1 cellular context compared by ENCODE assay signal in the genomic region with DNA sequence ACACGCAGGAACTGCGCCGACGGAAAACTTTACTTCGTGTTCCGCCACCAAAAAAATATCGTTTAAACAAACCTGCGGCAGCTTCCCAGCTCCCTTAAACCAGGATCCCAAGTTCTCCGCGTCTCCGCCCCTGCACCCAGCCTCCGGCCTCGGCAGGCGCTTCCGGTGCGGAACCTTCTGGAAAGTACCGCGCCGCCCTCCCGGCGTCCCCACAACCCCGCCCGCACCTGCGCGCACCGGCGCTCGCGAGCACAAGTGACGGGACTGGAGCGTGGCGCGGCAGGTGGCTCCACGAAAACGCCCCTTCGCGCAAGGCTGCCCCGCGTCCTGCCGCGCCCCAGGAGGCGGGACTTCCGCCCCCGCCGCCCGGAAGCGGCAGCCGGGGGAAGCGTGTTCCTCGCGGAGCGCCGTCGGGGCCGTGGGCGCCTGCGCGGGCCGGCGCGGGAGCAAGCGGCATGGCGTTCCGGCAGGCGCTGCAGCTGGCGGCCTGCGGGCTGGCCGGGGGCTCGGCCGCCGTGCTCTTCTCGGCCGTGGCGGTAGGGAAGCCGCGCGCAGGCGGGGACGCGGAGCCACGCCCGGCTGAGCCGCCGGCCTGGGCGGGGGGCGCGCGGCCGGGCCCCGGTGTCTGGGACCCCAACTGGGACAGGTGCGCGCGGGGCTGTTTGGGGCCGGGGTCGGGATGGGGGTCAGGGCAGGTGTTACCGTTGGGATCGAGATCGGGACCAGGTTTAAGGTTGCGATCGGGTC.
TF ChIP-seq lines count a peak whose summit lies in the region.

A gene (plus strand): TSS at position 421 of the 747 bp plus-strand sequence. CDS start 35 bp downstream, at position 456.

TF ChIP-seq in K562, 482 proteins besides CTCF, POLR2A, EP300 and RAD21 (continued from another document and continues in another):
- TF ChIP-seq ZNF165 (CRISPR knock-in tag; IDR thresholded peaks at IDR 0.05; ENCODE audit: borderline replicate concordance): no peak
- TF ChIP-seq E2F3 (CRISPR knock-in tag; IDR thresholded peaks at IDR 0.05): peak; percentile 78
- TF ChIP-seq PPARD (CRISPR knock-in tag; IDR thresholded peaks at IDR 0.05): no peak
- no peak for TF ChIP-seq LCOR (CRISPR knock-in tag; IDR thresholded peaks at IDR 0.05)
- peak; percentile 93 for TF ChIP-seq GABPB1 (CRISPR knock-in tag; IDR thresholded peaks at IDR 0.05)
- TF ChIP-seq, protein P1, sequence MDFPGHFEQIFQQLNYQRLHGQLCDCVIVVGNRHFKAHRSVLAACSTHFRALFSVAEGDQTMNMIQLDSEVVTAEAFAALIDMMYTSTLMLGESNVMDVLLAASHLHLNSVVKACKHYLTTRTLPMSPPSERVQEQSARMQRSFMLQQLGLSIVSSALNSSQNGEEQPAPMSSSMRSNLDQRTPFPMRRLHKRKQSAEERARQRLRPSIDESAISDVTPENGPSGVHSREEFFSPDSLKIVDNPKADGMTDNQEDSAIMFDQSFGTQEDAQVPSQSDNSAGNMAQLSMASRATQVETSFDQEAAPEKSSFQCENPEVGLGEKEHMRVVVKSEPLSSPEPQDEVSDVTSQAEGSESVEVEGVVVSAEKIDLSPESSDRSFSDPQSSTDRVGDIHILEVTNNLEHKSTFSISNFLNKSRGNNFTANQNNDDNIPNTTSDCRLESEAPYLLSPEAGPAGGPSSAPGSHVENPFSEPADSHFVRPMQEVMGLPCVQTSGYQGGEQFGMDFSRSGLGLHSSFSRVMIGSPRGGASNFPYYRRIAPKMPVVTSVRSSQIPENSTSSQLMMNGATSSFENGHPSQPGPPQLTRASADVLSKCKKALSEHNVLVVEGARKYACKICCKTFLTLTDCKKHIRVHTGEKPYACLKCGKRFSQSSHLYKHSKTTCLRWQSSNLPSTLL (IDR thresholded peaks at IDR 0.05): no peak
- TF ChIP-seq ZFX (CRISPR knock-in tag; IDR thresholded peaks at IDR 0.05): peak; percentile 43
- no peak for TF ChIP-seq GATA2 (CRISPR knock-in tag; IDR thresholded peaks at IDR 0.05)
- TF ChIP-seq, protein P2, sequence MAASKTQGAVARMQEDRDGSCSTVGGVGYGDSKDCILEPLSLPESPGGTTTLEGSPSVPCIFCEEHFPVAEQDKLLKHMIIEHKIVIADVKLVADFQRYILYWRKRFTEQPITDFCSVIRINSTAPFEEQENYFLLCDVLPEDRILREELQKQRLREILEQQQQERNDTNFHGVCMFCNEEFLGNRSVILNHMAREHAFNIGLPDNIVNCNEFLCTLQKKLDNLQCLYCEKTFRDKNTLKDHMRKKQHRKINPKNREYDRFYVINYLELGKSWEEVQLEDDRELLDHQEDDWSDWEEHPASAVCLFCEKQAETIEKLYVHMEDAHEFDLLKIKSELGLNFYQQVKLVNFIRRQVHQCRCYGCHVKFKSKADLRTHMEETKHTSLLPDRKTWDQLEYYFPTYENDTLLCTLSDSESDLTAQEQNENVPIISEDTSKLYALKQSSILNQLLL (CRISPR knock-in tag; IDR thresholded peaks at IDR 0.05; ENCODE audit: borderline replicate concordance): no peak
- TF ChIP-seq KLF13 (tag; IDR thresholded peaks at IDR 0.05; ENCODE audit: borderline replicate concordance, low read depth): peak; percentile 95; the same call in 1 of the 2 replicates
- TF ChIP-seq ZNF586 (CRISPR knock-in tag; conservative IDR thresholded peaks at IDR 0.05): no peak
- no peak; the same call in 1 of the 2 replicates for TF ChIP-seq FOSL1 (tag; conservative IDR thresholded peaks at IDR 0.05)
- TF ChIP-seq ZNF696 (CRISPR knock-in tag; conservative IDR thresholded peaks at IDR 0.05): no peak
- no peak for TF ChIP-seq ZNF324 (CRISPR knock-in tag; IDR thresholded peaks at IDR 0.05)
- TF ChIP-seq GABPA (tag; conservative IDR thresholded peaks at IDR 0.05; ENCODE audit: low read depth): peak; percentile 99
- TF ChIP-seq PURB (CRISPR knock-in tag; IDR thresholded peaks at IDR 0.05; ENCODE audit: low read depth): no peak
- TF ChIP-seq, protein P3, sequence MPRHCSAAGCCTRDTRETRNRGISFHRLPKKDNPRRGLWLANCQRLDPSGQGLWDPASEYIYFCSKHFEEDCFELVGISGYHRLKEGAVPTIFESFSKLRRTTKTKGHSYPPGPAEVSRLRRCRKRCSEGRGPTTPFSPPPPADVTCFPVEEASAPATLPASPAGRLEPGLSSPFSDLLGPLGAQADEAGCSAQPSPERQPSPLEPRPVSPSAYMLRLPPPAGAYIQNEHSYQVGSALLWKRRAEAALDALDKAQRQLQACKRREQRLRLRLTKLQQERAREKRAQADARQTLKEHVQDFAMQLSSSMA (CRISPR knock-in tag; IDR thresholded peaks at IDR 0.05): no peak; the same call in none of the 2 replicates
- TF ChIP-seq TAF7 (tag; IDR thresholded peaks at IDR 0.05): no peak
- TF ChIP-seq, protein P4, sequence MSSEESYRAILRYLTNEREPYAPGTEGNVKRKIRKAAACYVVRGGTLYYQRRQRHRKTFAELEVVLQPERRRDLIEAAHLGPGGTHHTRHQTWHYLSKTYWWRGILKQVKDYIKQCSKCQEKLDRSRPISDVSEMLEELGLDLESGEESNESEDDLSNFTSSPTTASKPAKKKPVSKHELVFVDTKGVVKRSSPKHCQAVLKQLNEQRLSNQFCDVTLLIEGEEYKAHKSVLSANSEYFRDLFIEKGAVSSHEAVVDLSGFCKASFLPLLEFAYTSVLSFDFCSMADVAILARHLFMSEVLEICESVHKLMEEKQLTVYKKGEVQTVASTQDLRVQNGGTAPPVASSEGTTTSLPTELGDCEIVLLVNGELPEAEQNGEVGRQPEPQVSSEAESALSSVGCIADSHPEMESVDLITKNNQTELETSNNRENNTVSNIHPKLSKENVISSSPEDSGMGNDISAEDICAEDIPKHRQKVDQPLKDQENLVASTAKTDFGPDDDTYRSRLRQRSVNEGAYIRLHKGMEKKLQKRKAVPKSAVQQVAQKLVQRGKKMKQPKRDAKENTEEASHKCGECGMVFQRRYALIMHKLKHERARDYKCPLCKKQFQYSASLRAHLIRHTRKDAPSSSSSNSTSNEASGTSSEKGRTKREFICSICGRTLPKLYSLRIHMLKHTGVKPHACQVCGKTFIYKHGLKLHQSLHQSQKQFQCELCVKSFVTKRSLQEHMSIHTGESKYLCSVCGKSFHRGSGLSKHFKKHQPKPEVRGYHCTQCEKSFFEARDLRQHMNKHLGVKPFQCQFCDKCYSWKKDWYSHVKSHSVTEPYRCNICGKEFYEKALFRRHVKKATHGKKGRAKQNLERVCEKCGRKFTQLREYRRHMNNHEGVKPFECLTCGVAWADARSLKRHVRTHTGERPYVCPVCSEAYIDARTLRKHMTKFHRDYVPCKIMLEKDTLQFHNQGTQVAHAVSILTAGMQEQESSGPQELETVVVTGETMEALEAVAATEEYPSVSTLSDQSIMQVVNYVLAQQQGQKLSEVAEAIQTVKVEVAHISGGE (CRISPR knock-in tag; IDR thresholded peaks at IDR 0.05): peak; percentile 87 to 98 (median 97); a peak in 5 of 6 replicates
- TF ChIP-seq MAFF (IDR thresholded peaks at IDR 0.05; ENCODE audit: low read length): no peak
- no peak for TF ChIP-seq ESRRB (CRISPR knock-in tag; IDR thresholded peaks at IDR 0.05; ENCODE audit: borderline replicate concordance)
- TF ChIP-seq ILK (tag; IDR thresholded peaks at IDR 0.05; ENCODE audit: borderline replicate concordance, low read depth): no peak
- peak; percentile 18; the same call in 1 of the 2 replicates for TF ChIP-seq JUND (IDR thresholded peaks at IDR 0.05; ENCODE audit: borderline replicate concordance, low read depth, low read length)
- no peak; the same call in 2 of the 3 replicates for TF ChIP-seq JUND (tag; IDR thresholded peaks at IDR 0.05; ENCODE audit: borderline replicate concordance, low read depth, low read length)
- no peak for TF ChIP-seq NCOA2 (IDR thresholded peaks at IDR 0.05; ENCODE audit: partially characterized antibody in 2 of 2)
- TF ChIP-seq POLR3A (IDR thresholded peaks at IDR 0.05; ENCODE audit: borderline replicate concordance, extremely low read depth, insufficient read depth, insufficient read length): no peak
- no peak for TF ChIP-seq SREBF1 (IDR thresholded peaks at IDR 0.05; ENCODE audit: borderline replicate concordance, low read depth, low read length)
- TF ChIP-seq MAFK (IDR thresholded peaks at IDR 0.05; ENCODE audit: low read length): no peak
- TF ChIP-seq, protein P5, sequence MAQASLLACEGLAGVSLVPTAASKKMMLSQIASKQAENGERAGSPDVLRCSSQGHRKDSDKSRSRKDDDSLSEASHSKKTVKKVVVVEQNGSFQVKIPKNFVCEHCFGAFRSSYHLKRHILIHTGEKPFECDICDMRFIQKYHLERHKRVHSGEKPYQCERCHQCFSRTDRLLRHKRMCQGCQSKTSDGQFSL (CRISPR knock-in tag; IDR thresholded peaks at IDR 0.05): no peak
- TF ChIP-seq, protein P5 (tag; IDR thresholded peaks at IDR 0.05): no peak
- TF ChIP-seq PTTG1 (tag; IDR thresholded peaks at IDR 0.05; ENCODE audit: low read depth): no peak
- TF ChIP-seq CHCHD3 (CRISPR knock-in tag; IDR thresholded peaks at IDR 0.05): no peak
- no peak for TF ChIP-seq FOS (IDR thresholded peaks at IDR 0.05; ENCODE audit: extremely low read depth, insufficient read length)
- TF ChIP-seq HDAC2 (IDR thresholded peaks at IDR 0.05): peak; percentile 66; the same call in 1 of the 2 replicates
- no peak for TF ChIP-seq PCBP2 (IDR thresholded peaks at IDR 0.05; ENCODE audit: low read depth, low read length, poor library complexity, severe bottlenecking)
- TF ChIP-seq CBX2 (IDR thresholded peaks at IDR 0.05; ENCODE audit: insufficient read depth, low read length, poor library complexity, severe bottlenecking): no peak
- no peak for TF ChIP-seq SETDB1 (IDR thresholded peaks at IDR 0.05; ENCODE audit: low read length)
- no peak for TF ChIP-seq NCOA6 (IDR thresholded peaks at IDR 0.05)
- TF ChIP-seq ZNF764 (CRISPR knock-in tag; IDR thresholded peaks at IDR 0.05; ENCODE audit: low read depth): no peak
- no peak for TF ChIP-seq NUFIP1 (IDR thresholded peaks at IDR 0.05; ENCODE audit: partially characterized antibody)
- no peak for TF ChIP-seq BACH1 (tag; IDR thresholded peaks at IDR 0.05)
- no peak for TF ChIP-seq ZNF41 (CRISPR knock-in tag; conservative IDR thresholded peaks at IDR 0.05)
- TF ChIP-seq ETS2 (tag; IDR thresholded peaks at IDR 0.05; ENCODE audit: borderline replicate concordance, poor library complexity, severe bottlenecking): no peak
- TF ChIP-seq NR2F6 (CRISPR knock-in tag; IDR thresholded peaks at IDR 0.05): 0 out of 2 replicates have a peak, but pooled peaks have one; percentile 52
- TF ChIP-seq NFE2L1 (tag; IDR thresholded peaks at IDR 0.05; ENCODE audit: borderline replicate concordance, low read depth): no peak
- peak; percentile 76 for TF ChIP-seq SOX6 (IDR thresholded peaks at IDR 0.05)
- TF ChIP-seq ZNF23 (CRISPR knock-in tag; IDR thresholded peaks at IDR 0.05): no peak
- TF ChIP-seq ARNT (IDR thresholded peaks at IDR 0.05): no peak
- no peak for TF ChIP-seq CEBPG (CRISPR knock-in tag; IDR thresholded peaks at IDR 0.05)
- TF ChIP-seq CEBPG (tag; conservative IDR thresholded peaks at IDR 0.05 in 1 of 2, IDR thresholded peaks at IDR 0.05 in 1 of 2): no peak
- peak; percentile 52 for TF ChIP-seq SP2 (IDR thresholded peaks at IDR 0.05; ENCODE audit: extremely low read depth, low read depth, low read length, poor library complexity, severe bottlenecking)
- no peak for TF ChIP-seq HNRNPUL1 (IDR thresholded peaks at IDR 0.05; ENCODE audit: low read length)
- TF ChIP-seq BHLHE40 (IDR thresholded peaks at IDR 0.05; ENCODE audit: low read length): peak; percentile 40; the same call in 1 of the 2 replicates
- peak; percentile 93 for TF ChIP-seq MYC (IDR thresholded peaks at IDR 0.05; ENCODE audit: low read depth, low read length)
- TF ChIP-seq MYC (CRISPR knock-in tag; IDR thresholded peaks at IDR 0.05; ENCODE audit: borderline replicate concordance, low read depth): no peak; the same call in 1 of the 2 replicates
- peak; percentile 99 for TF ChIP-seq TARDBP (IDR thresholded peaks at IDR 0.05)
